9 cellular contexts compared by ENCODE assay signal in the genomic region with DNA sequence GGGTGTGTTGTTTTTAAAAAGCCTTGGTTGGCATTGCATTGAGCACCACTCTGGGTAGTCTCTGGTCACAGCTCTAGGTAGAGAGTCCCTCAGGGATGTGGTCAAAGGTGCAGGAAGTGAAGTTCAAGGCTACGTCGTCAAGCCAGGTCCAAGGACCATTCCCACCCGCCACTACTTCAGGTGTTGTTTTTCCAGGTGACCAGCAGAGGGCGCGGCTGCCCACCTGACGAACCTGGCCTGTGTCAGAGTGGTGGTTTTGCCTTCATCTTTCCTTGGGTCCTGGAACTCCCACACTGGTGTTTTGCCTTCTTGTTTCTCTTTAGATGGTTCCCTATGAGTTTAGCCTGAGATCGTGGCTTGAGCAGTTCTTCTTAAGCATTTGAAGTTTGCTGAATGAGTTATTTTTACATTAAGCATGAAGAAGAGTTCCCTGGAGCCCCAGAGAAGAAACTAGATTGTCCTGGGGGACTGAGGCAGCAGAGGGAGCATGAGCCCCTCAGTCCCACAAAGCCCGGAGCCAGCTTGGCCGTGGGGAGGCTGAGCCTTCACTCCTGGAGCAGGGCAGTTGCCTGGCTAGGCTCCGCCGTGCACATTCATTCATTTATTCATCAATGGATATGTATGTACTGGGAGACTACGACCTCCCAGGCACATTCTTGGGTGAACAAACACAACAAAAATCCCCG. TPM values are rescaled to one million over a fixed set of nuclear protein-coding genes. Genes with fewer than 3 reads are reported as not detected.
DNase-seq lines count a peak whose midpoint lies in the region; ATAC-seq and TF ChIP-seq lines count a peak whose summit lies in the region.
"Had no signal": no experiment of that assay in that cellular context is flagged by ENCODE, and none has a peak within 500 bp of the region (broad histone marks: within the 10 kb centered on the region; RNA-seq: fewer than 3 reads in every experiment).

No MANE protein-coding gene starts in this region.

- DNase-seq in H9 (peak; percentile 70), NCI-H460 (ENCODE audit: extremely low read depth, low read depth) (peak; percentile 40), iPS DF 6.9 (ENCODE audit: low read depth, low spot score) (peak; percentile 13)
- peak; percentile 49 for DNase-seq in activated naive CD8-positive, alpha-beta T cell treated with anti-CD3 and anti-CD28 coated beads, Interleukin-2, amount 10 ng/mL, durations not matched to agents 7 days and 5 days
- DNase-seq in stimulated activated CD4-positive, alpha-beta T cell treated with anti-CD3 and anti-CD28 coated beads, Interleukin-4, amount 100 ng/mL, for 48 hours (ENCODE audit: low read depth in 2 of 2), result peak; percentile 18 to 19

- H4K20me1 ChIP-seq in DOHH2 (ENCODE audit: control insufficient read depth, insufficient read depth, low read depth, low read length) (no peaks in the 10 kb centered on the region), H9 (ENCODE audit: control insufficient read depth, insufficient read depth, insufficient read length) (no peaks in the 10 kb centered on the region)

- no peak overlapping the region for H4K91ac ChIP-seq in H9 (ENCODE audit: insufficient read length, low read depth, low read length)

- no peak overlapping the region for H2AK5ac ChIP-seq in H9 (ENCODE audit: insufficient read length, low read length)

- H3K27ac ChIP-seq in DOHH2 (ENCODE audit: low read depth, low read length), result no peak overlapping the region
- no peak overlapping the region for H3K27ac ChIP-seq in H9 (ENCODE audit: insufficient read length, low read depth, low read length)
- no peak overlapping the region for H3K27ac ChIP-seq in iPS DF 6.9 (ENCODE audit: low read length)
- H3K27ac ChIP-seq: skin epidermis had no signal

- no peaks in the 10 kb centered on the region for H3F3A ChIP-seq in DOHH2 (ENCODE audit: control insufficient read depth, insufficient read depth)

- H3K4me3 ChIP-seq in DOHH2 (ENCODE audit: low read length) (no peak overlapping the region), iPS DF 6.9 (ENCODE audit: low read length) (no peak overlapping the region)
- H3K4me3 ChIP-seq: skin epidermis had no signal

- no CpG with 5 or more reads among the region's 13 CpGs for WGBS in H9 (ENCODE audit: extremely low coverage, insufficient read length, low lambda C conversion rate)
- WGBS in iPS DF 6.9 (ENCODE audit: insufficient coverage, insufficient read length), result no CpG with 5 or more reads among the region's 13 CpGs

- 0 out of 7 replicates have a peak, but pooled peaks cover 0 to 4% (median 0%) of the 10 kb centered on the region in 3 experiments for H3K36me3 Mint-ChIP-seq in H9 (ENCODE audit: insufficient read depth in 1 of 3, low read depth in 3 of 3)
- H3K36me3 Mint-ChIP-seq in activated naive CD8-positive, alpha-beta T cell treated with anti-CD3 and anti-CD28 coated beads, Interleukin-2, amount 10 ng/mL, durations not matched to agents 7 days and 5 days, result no peaks in the 10 kb centered on the region

- no peak overlapping the region for H3K4ac ChIP-seq in H9 (ENCODE audit: low read depth, low read length)

- H3K56ac ChIP-seq in H9 (ENCODE audit: insufficient read length, low read depth, low read length), result no peak overlapping the region

- no peak overlapping the region for H3K23ac ChIP-seq in H9 (ENCODE audit: insufficient read length, low read depth, low read length)

- H2BK20ac ChIP-seq in H9 (ENCODE audit: low read depth, low read length, poor library complexity, severe bottlenecking), result no peak overlapping the region

- H3K27me3 ChIP-seq in DOHH2 (ENCODE audit: control insufficient read depth, low read length) (peaks cover 5% of the 10 kb centered on the region), H9 (ENCODE audit: insufficient read depth, low read length) (peaks cover 21% of the 10 kb centered on the region; the same call in 1 of the 2 replicates), iPS DF 6.9 (ENCODE audit: control insufficient read depth, insufficient read depth, low read length) (no peaks in the 10 kb centered on the region)

- no peak overlapping the region for H2BK12ac ChIP-seq in H9 (ENCODE audit: insufficient read length, low read depth, low read length)

- H3K4me2 ChIP-seq in DOHH2 (ENCODE audit: low read length), result no peak overlapping the region
- H3K4me2 ChIP-seq in H9 (ENCODE audit: insufficient read depth, insufficient read length, low read length), result no peak overlapping the region

- H3K4me3 Mint-ChIP-seq in H9, result no peak overlapping the region
- H3K4me3 Mint-ChIP-seq in activated naive CD8-positive, alpha-beta T cell treated with anti-CD3 and anti-CD28 coated beads, Interleukin-2, amount 10 ng/mL, durations not matched to agents 7 days and 5 days, result no peak overlapping the region

- no peaks in the 10 kb centered on the region for H3K9me3 ChIP-seq in DOHH2 (ENCODE audit: control insufficient read depth, insufficient read depth, low read length)
- H3K9me3 ChIP-seq in H9 (ENCODE audit: control insufficient read depth, low read depth, low read length), result no peaks in the 10 kb centered on the region
- H3K9me3 ChIP-seq in iPS DF 6.9 (ENCODE audit: control insufficient read depth, insufficient read depth, low read length), result peaks cover 23% of the 10 kb centered on the region

- H3K79me1 ChIP-seq in H9 (ENCODE audit: insufficient read depth, low read depth, low read length, poor library complexity, severe bottlenecking), result no peaks in the 10 kb centered on the region

- no peaks in the 10 kb centered on the region for H3K23me2 ChIP-seq in H9 (ENCODE audit: insufficient read length, low read depth, low read length, poor library complexity, severe bottlenecking)

- H3K4me1 Mint-ChIP-seq in H9, result no peaks in the 10 kb centered on the region
- H3K4me1 Mint-ChIP-seq in activated naive CD8-positive, alpha-beta T cell treated with anti-CD3 and anti-CD28 coated beads, Interleukin-2, amount 10 ng/mL, durations not matched to agents 7 days and 5 days, result peaks cover 2% of the 10 kb centered on the region

- H2AFZ ChIP-seq in H9 (ENCODE audit: low read length), result no peak overlapping the region

- H3K79me2 ChIP-seq in DOHH2 (ENCODE audit: control insufficient read depth, low read length) (no peaks in the 10 kb centered on the region), H9 (ENCODE audit: insufficient read depth, low read length) (no peaks in the 10 kb centered on the region)

- H3K9me2 ChIP-seq in DOHH2 (replicated peaks; ENCODE audit: control insufficient read depth, low read length), result no peaks in the 10 kb centered on the region

- H2BK120ac ChIP-seq in H9 (ENCODE audit: low read depth, low read length, poor library complexity, severe bottlenecking), result no peak overlapping the region

- peak; percentile 50 for ATAC-seq in activated naive CD8-positive, alpha-beta T cell treated with anti-CD3 and anti-CD28 coated beads, Interleukin-2, amount 10 ng/mL, durations not matched to agents 7 days and 5 days (ENCODE audit: low read depth)
- ATAC-seq in GM18519 (IDR thresholded peaks at IDR 0.05; ENCODE audit: low FRiP score, unreplicated experiment) (no peak), HG02623 (IDR thresholded peaks at IDR 0.05; ENCODE audit: unreplicated experiment) (no peak)

- H3K4me1 ChIP-seq in DOHH2 (ENCODE audit: control insufficient read depth, low read length), result no peaks in the 10 kb centered on the region
- H3K4me1 ChIP-seq in H9 (ENCODE audit: insufficient read depth, low read length), result 0 out of 2 replicates have a peak, but pooled peaks cover 2% of the 10 kb centered on the region
- H3K4me1 ChIP-seq in iPS DF 6.9 (ENCODE audit: control insufficient read depth, insufficient read depth, low read length), result no peaks in the 10 kb centered on the region

- H2BK15ac ChIP-seq in H9 (ENCODE audit: low read depth, low read length), result no peak overlapping the region

- H3K9ac ChIP-seq in H9 (ENCODE audit: extremely low read depth, insufficient read length, low read length), result no peak overlapping the region

- no peak overlapping the region for H4K8ac ChIP-seq in H9 (replicated peaks; ENCODE audit: insufficient read length, low read depth, low read length)

- no peak overlapping the region for H3T11ph ChIP-seq in H9 (ENCODE audit: low read length)

- H3K18ac ChIP-seq in H9 (ENCODE audit: insufficient read length, low read depth, low read length), result no peak overlapping the region

- peaks cover 92% of the 10 kb centered on the region for H3K27me3 Mint-ChIP-seq in H9 (ENCODE audit: low read depth)
- H3K27me3 Mint-ChIP-seq in activated naive CD8-positive, alpha-beta T cell treated with anti-CD3 and anti-CD28 coated beads, Interleukin-2, amount 10 ng/mL, durations not matched to agents 7 days and 5 days, result peaks cover 51% of the 10 kb centered on the region

- H3K14ac ChIP-seq in H9 (ENCODE audit: insufficient read depth, low read length), result no peak overlapping the region

- H3K9me3 Mint-ChIP-seq in H9, result peaks cover 0 to 58% of the 10 kb centered on the region in 2 experiments; a peak in 2 of 5 replicates
- no peaks in the 10 kb centered on the region for H3K9me3 Mint-ChIP-seq in activated naive CD8-positive, alpha-beta T cell treated with anti-CD3 and anti-CD28 coated beads, Interleukin-2, amount 10 ng/mL, durations not matched to agents 7 days and 5 days

- no peak overlapping the region for H3K27ac Mint-ChIP-seq in H9
- no peak overlapping the region for H3K27ac Mint-ChIP-seq in activated naive CD8-positive, alpha-beta T cell treated with anti-CD3 and anti-CD28 coated beads, Interleukin-2, amount 10 ng/mL, durations not matched to agents 7 days and 5 days

- H2BK5ac ChIP-seq in H9 (ENCODE audit: insufficient read length, low read length), result no peak overlapping the region

- H3K36me3 ChIP-seq in DOHH2 (ENCODE audit: control insufficient read depth, low read length) (no peaks in the 10 kb centered on the region), iPS DF 6.9 (ENCODE audit: control insufficient read depth, insufficient read depth, low read length) (no peaks in the 10 kb centered on the region)

- no peak overlapping the region for H4K5ac ChIP-seq in H9 (ENCODE audit: insufficient read length, low read depth, low read length)

- TF ChIP-seq CTCF in DOHH2 (IDR thresholded peaks at IDR 0.05; ENCODE audit: low read depth, low read length, poor library complexity, severe bottlenecking) (peak; percentile 95), H9 (conservative IDR thresholded peaks at IDR 0.05) (peak; percentile 89)

- POLR2A ChIA-PET in activated naive CD8-positive, alpha-beta T cell treated with anti-CD3 and anti-CD28 coated beads, Interleukin-2, amount 10 ng/mL, durations not matched to agents 7 days and 5 days (lab: Charles Lee), result no interaction called here

RNA-seq across cellular contexts. Expression of a gene that starts 5.6 kb away (rescaled TPM):
- total RNA-seq in H9 (2021), result not detected in 2 replicates
- total RNA-seq in NCI-H460 (2014; rRNA removed; shearing (Covaris generic)), result not detected in 2 replicates
- polyA plus RNA-seq in NCI-H460 (2014; cell fraction: nucleus; rRNA removed), result not detected in 2 replicates
- total RNA-seq in activated naive CD8-positive, alpha-beta T cell treated with anti-CD3 and anti-CD28 coated beads, Interleukin-2, amount 10 ng/mL, durations not matched to agents 7 days and 5 days, result not detected

Comparison
In these comparisons a context has a peak if more than half of its experiments do, and no peak if none do; other contexts are left out.
1. DNase-seq: peak in every context shown above with its lines; median percentile 70 in H9; 49 in activated naive CD8-positive, alpha-beta T cell treated with anti-CD3 and anti-CD28 coated beads, Interleukin-2, amount 10 ng/mL, durations not matched to agents 7 days and 5 days; 40 in NCI-H460; 18 in stimulated activated CD4-positive, alpha-beta T cell treated with anti-CD3 and anti-CD28 coated beads, Interleukin-4, amount 100 ng/mL, for 48 hours; 13 in iPS DF 6.9.